ENCODE assay signal across 1 cellular context in genomic region chr10:75228278-75228677, GRCh38.
TF ChIP-seq lines count a peak whose summit lies in the region.

No MANE protein-coding gene starts in this region.

TF ChIP-seq in H1, 55 proteins besides CTCF, POLR2A, EP300 and RAD21:
- TF ChIP-seq SRF (IDR thresholded peaks at IDR 0.05; ENCODE audit: low read depth, low read length) (no peak), POU5F1 (IDR thresholded peaks at IDR 0.05; ENCODE audit: low read depth, low read length) (no peak), MAX (IDR thresholded peaks at IDR 0.05) (no peak), FOSL1 (IDR thresholded peaks at IDR 0.05; ENCODE audit: insufficient read depth, low read depth, low read length) (no peak), CHD2 (IDR thresholded peaks at IDR 0.05; ENCODE audit: low read length) (no peak), CREB1 (IDR thresholded peaks at IDR 0.05) (no peak), HDAC6 (IDR thresholded peaks at IDR 0.05; ENCODE audit: low read depth, low read length) (no peak), POLR2AphosphoS5 (IDR thresholded peaks at IDR 0.05; ENCODE audit: low read depth, low read length) (no peak), SIN3A (conservative IDR thresholded peaks at IDR 0.05 in 1 of 2, IDR thresholded peaks at IDR 0.05 in 1 of 2; ENCODE audit: low read depth in 1 of 2, low read length in 2 of 2) (no peak), E2F6 (IDR thresholded peaks at IDR 0.05) (no peak), MAFK (IDR thresholded peaks at IDR 0.05; ENCODE audit: low read depth, low read length) (no peak), RNF2 (IDR thresholded peaks at IDR 0.05; ENCODE audit: borderline replicate concordance, low read depth, low read length, missing control alignments, poor library complexity, severe bottlenecking) (no peak), SUZ12 (IDR thresholded peaks at IDR 0.05; ENCODE audit: low read length) (no peak), YY1 (IDR thresholded peaks at IDR 0.05; ENCODE audit: low read depth, low read length) (no peak), PHF8 (conservative IDR thresholded peaks at IDR 0.05; ENCODE audit: low read depth, low read length) (no peak), RFX5 (IDR thresholded peaks at IDR 0.05; ENCODE audit: borderline replicate concordance, low read depth, low read length) (no peak), USF2 (IDR thresholded peaks at IDR 0.05; ENCODE audit: low read length) (no peak), ATF3 (IDR thresholded peaks at IDR 0.05; ENCODE audit: insufficient read depth, low read depth, low read length) (no peak)
